23 cellular contexts compared by ENCODE assay signal in genomic region chr13:77946522-77946921, GRCh38. TPM values are rescaled to one million over a fixed set of nuclear protein-coding genes. Genes with fewer than 3 reads are reported as not detected.
DNase-seq lines count a peak whose midpoint lies in the region; ATAC-seq, FAIRE-seq and TF ChIP-seq lines count a peak whose summit lies in the region.
"Had no signal": no experiment of that assay in that cellular context is flagged by ENCODE, and none has a peak within 500 bp of the region (broad histone marks: within the 10 kb centered on the region; RNA-seq: fewer than 3 reads in every experiment).

No MANE protein-coding gene starts in this region.

- peak in 5 of 8 donors; percentile 52 to 96 (median 90) for ATAC-seq in heart right ventricle

- no peaks in the 10 kb centered on the region for H3K27me3 Mint-ChIP-seq in nephron (ENCODE audit: low read depth)
- H3K27me3 Mint-ChIP-seq: CD4-positive, alpha-beta memory T cell had no signal

- H3K79me2 ChIP-seq in endothelial cell of umbilical vein (ENCODE audit: control insufficient read depth, insufficient read depth, low read length): no peaks in the 10 kb centered on the region

- BruUV-seq in endothelial cell of umbilical vein (replicated peaks; lab: Mats Ljungman, UMichigan): no TSS peak

- DNase-seq in heart right ventricle (peak in 1 of 2 donors; percentile 6), right atrium auricular region (ENCODE audit: low spot score) (no peak), endothelial cell of umbilical vein (ENCODE audit: low read depth, low spot score) (peak; percentile 39), LoVo (ENCODE audit: low spot score) (no peak), A172 (ENCODE audit: low spot score) (no peak)
- no peak for DNase-seq in activated CD8-positive, alpha-beta memory T cell treated with anti-CD3 and anti-CD28 coated beads for 24 hours
- DNase-seq: 8988T; C1 segment of cervical spinal cord; CD4-positive, alpha-beta memory T cell; COR-L47; GM23248; HFFc6; KBM-7; MG63; NCI-H2029; NCI-H446; NCI-H524 treated with DMSO at 0.1 percent for 48 hours; NCI-H774 had no signal

- H3K9me3 ChIP-seq in heart right ventricle (no peaks in the 10 kb centered on the region), right atrium auricular region (no peaks in the 10 kb centered on the region), endothelial cell of umbilical vein (replicated peaks; ENCODE audit: control insufficient read depth, insufficient read depth, low read length) (no peaks in the 10 kb centered on the region)
- no peaks in the 10 kb centered on the region for H3K9me3 ChIP-seq in BLaER1 treated with 17β-estradiol and CSF1 and Interleukin-3, amounts not matched to agents 10 nM and 100 nM (replicated peaks in 1 of 11)
- H3K9me3 ChIP-seq: HAP-1, MG63 had no signal

- 20 to 27% methylated on average over 1 of the region's 1 CpG for WGBS in heart right ventricle, 2 donors

- H3K27ac ChIP-seq in heart right ventricle (peak overlapping the region in 4 of 10 donors; percentile 16 to 55 (median 35)), right atrium auricular region (no peak overlapping the region), endothelial cell of umbilical vein (ENCODE audit: insufficient read depth, low read depth, low read length) (no peak overlapping the region)
- H3K27ac ChIP-seq in BLaER1 treated with 17β-estradiol and CSF1 and Interleukin-3, amounts not matched to agents 10 nM and 100 nM: no peak overlapping the region
- H3K27ac ChIP-seq: GM23248 had no signal

- H3K36me3 ChIP-seq in heart right ventricle (no peaks in the 10 kb centered on the region), right atrium auricular region (no peaks in the 10 kb centered on the region), endothelial cell of umbilical vein (ENCODE audit: control insufficient read depth in 2 of 2, extremely low read depth in 1 of 2, insufficient read depth in 2 of 2, low read length in 2 of 2) (no peaks in the 10 kb centered on the region)
- H3K36me3 ChIP-seq in BLaER1 treated with 17β-estradiol and CSF1 and Interleukin-3, amounts not matched to agents 10 nM and 100 nM: no peaks in the 10 kb centered on the region
- H3K36me3 ChIP-seq: HAP-1, MG63 had no signal

- H3K9ac ChIP-seq in BLaER1 treated with 17β-estradiol and CSF1 and Interleukin-3, amounts not matched to agents 10 nM and 100 nM: no peak overlapping the region
- H3K9ac ChIP-seq in endothelial cell of umbilical vein (replicated peaks; ENCODE audit: extremely low read depth, insufficient read depth, low read length): no peak overlapping the region
- H3K9ac ChIP-seq: GM23248 had no signal

- POLR2A ChIA-PET in endothelial cell of umbilical vein (lab: Charles Lee): no interaction called here

- no peaks in the 10 kb centered on the region for H3K9me1 ChIP-seq in endothelial cell of umbilical vein (replicated peaks; ENCODE audit: control insufficient read depth, extremely low read depth, insufficient read depth, low read length)

- H3K4me1 Mint-ChIP-seq in nephron: no peaks in the 10 kb centered on the region
- H3K4me1 Mint-ChIP-seq: CD4-positive, alpha-beta memory T cell had no signal

- H4K20me1 ChIP-seq in BLaER1 treated with 17β-estradiol and CSF1 and Interleukin-3, amounts not matched to agents 10 nM and 100 nM: no peaks in the 10 kb centered on the region
- no peaks in the 10 kb centered on the region for H4K20me1 ChIP-seq in endothelial cell of umbilical vein (replicated peaks; ENCODE audit: control insufficient read depth, extremely low read depth, insufficient read depth, low read length)

- H3K27ac Mint-ChIP-seq in nephron: peak overlapping the region; percentile 32 to 63 (median 41)
- H3K27ac Mint-ChIP-seq: CD4-positive, alpha-beta memory T cell; HFFc6 had no signal

- H2AFZ ChIP-seq in endothelial cell of umbilical vein (ENCODE audit: low read depth, low read length): no peak overlapping the region
- H2AFZ ChIP-seq: GM23248 had no signal

- no peaks in the 10 kb centered on the region for H3K9me3 Mint-ChIP-seq in nephron
- H3K9me3 Mint-ChIP-seq: CD4-positive, alpha-beta memory T cell; HFFc6 had no signal

- no peaks in the 10 kb centered on the region for H3K36me3 Mint-ChIP-seq in nephron (ENCODE audit: low read depth)
- H3K36me3 Mint-ChIP-seq: CD4-positive, alpha-beta memory T cell had no signal

- H3K27me3 ChIP-seq in heart right ventricle: no peaks in the 10 kb centered on the region
- H3K27me3 ChIP-seq in right atrium auricular region: no peaks in the 10 kb centered on the region
- H3K27me3 ChIP-seq in BLaER1 treated with 17β-estradiol and CSF1 and Interleukin-3, amounts not matched to agents 10 nM and 100 nM: no peaks in the 10 kb centered on the region
- peaks cover 0 to 2% of the 10 kb centered on the region in 2 experiments for H3K27me3 ChIP-seq in endothelial cell of umbilical vein (ENCODE audit: control insufficient read depth in 2 of 2, insufficient read depth in 2 of 2, low read length in 2 of 2)

- no peak for FAIRE-seq in endothelial cell of umbilical vein (lab: Jason Lieb, UNC)
- FAIRE-seq: G401.6, HTR-8/SVneo had no signal

- H3K4me3 Mint-ChIP-seq in nephron: no peak overlapping the region
- H3K4me3 Mint-ChIP-seq: CD4-positive, alpha-beta memory T cell; HFFc6 had no signal

- peak overlapping the region in 6 of 11 experiments; percentile 5 to 52 (median 40); a peak in 9 of 22 replicates for H3K4me2 ChIP-seq in BLaER1 treated with 17β-estradiol and CSF1 and Interleukin-3, amounts not matched to agents 10 nM and 100 nM
- no peak overlapping the region for H3K4me2 ChIP-seq in endothelial cell of umbilical vein (ENCODE audit: insufficient read depth, low read length)

- intact Hi-C loops in heart right ventricle (cut with DNase I): no loop called here
- intact Hi-C loops in endothelial cell of umbilical vein (cut with micrococcal nuclease): no loop called here

- H3K4me3 ChIP-seq in heart right ventricle: no peak overlapping the region
- H3K4me3 ChIP-seq in right atrium auricular region: no peak overlapping the region
- H3K4me3 ChIP-seq in BLaER1 treated with 17β-estradiol and CSF1 and Interleukin-3, amounts not matched to agents 10 nM and 100 nM: no peak overlapping the region
- no peak overlapping the region for H3K4me3 ChIP-seq in endothelial cell of umbilical vein (replicated peaks in 1 of 3; ENCODE audit: insufficient read depth in 1 of 3, low read depth in 1 of 3, low read length in 3 of 3)
- H3K4me3 ChIP-seq: GM23248, HAP-1, MG63 had no signal

- peaks cover 0 to 5% (median 0%) of the 10 kb centered on the region in 9 donors for H3K4me1 ChIP-seq in heart right ventricle
- no peaks in the 10 kb centered on the region for H3K4me1 ChIP-seq in right atrium auricular region
- H3K4me1 ChIP-seq in BLaER1 treated with 17β-estradiol and CSF1 and Interleukin-3, amounts not matched to agents 10 nM and 100 nM: peaks cover 0 to 11% (median 7%) of the 10 kb centered on the region in 10 experiments; a peak in 8 of 20 replicates
- no peaks in the 10 kb centered on the region for H3K4me1 ChIP-seq in endothelial cell of umbilical vein (ENCODE audit: control insufficient read depth, extremely low read depth, insufficient read depth, low read length)
- H3K4me1 ChIP-seq: HAP-1 had no signal

- no peak for TF ChIP-seq POLR2A in endothelial cell of umbilical vein (IDR thresholded peaks at IDR 0.05; ENCODE audit: low read depth, low read length)

- dilution Hi-C loops in endothelial cell of umbilical vein (cut with MboI; ENCODE audit: extremely low pct_ligation_motif_present, low sequenced_read_pairs): no loop called here

- TF ChIP-seq CTCF in heart right ventricle (IDR thresholded peaks at IDR 0.05) (no peak), right atrium auricular region (IDR thresholded peaks at IDR 0.05) (no peak), endothelial cell of umbilical vein (IDR thresholded peaks at IDR 0.05; ENCODE audit: extremely low read depth in 1 of 2, insufficient read depth in 1 of 2, low read depth in 1 of 2, low read length in 2 of 2) (no peak), nephron (IDR thresholded peaks at IDR 0.05; ENCODE audit: unreplicated experiment in 3 of 3) (no peak)

- CTCF ChIA-PET in endothelial cell of umbilical vein (lab: Charles Lee): interaction anchor here (0.9 kb wide), 2 partner anchors 52 to 162 kb away, joined by 3 read pairs; no protein-coding TSS in a partner anchor

TF ChIP-seq in endothelial cell of umbilical vein, 7 proteins besides CTCF, POLR2A, EP300 and RAD21:
- TF ChIP-seq FOS (IDR thresholded peaks at IDR 0.05; ENCODE audit: borderline replicate concordance, insufficient read depth, low read length) (no peak), MYC (IDR thresholded peaks at IDR 0.05; ENCODE audit: low read depth, low read length) (no peak), EZH2 (IDR thresholded peaks at IDR 0.05; ENCODE audit: borderline replicate concordance, low read depth, low read length, severe bottlenecking) (no peak), MAX (IDR thresholded peaks at IDR 0.05; ENCODE audit: insufficient read depth, insufficient read length) (no peak), JUN (IDR thresholded peaks at IDR 0.05; ENCODE audit: borderline replicate concordance, insufficient read depth, insufficient read length, low read depth) (no peak), GATA2 (IDR thresholded peaks at IDR 0.05; ENCODE audit: insufficient read depth, insufficient read length, low read depth, low read length) (no peak), POLR2AphosphoS5 (IDR thresholded peaks at IDR 0.05; ENCODE audit: insufficient read depth, low read depth, low read length) (no peak)

RNA-seq across cellular contexts. Expression of gene EDNRB, which starts 27.9 kb away (rescaled TPM):
- 10 to 100 TPM in 9 of 10 donors, 1 to 10 TPM in 1; 9.3 to 61.9 (median 19.6) TPM for total RNA-seq in heart right ventricle
- polyA plus RNA-seq in heart right ventricle: 10 to 100 TPM; 20.0 to 29.8 TPM
- total RNA-seq in right atrium auricular region: 10 to 100 TPM; 52.1 to 68.0 TPM
- 2.3 and 2.6 TPM in 2 replicates for total RNA-seq in endothelial cell of umbilical vein
- 1.3 and 1.5 TPM in 2 replicates for polyA plus RNA-seq in endothelial cell of umbilical vein
- 0.90 and 1.0 TPM in 2 replicates for polyA plus RNA-seq in endothelial cell of umbilical vein (2011; cell fraction: cytosol; rRNA removed)
- 1.3 and 1.9 TPM in 2 replicates for polyA plus RNA-seq in endothelial cell of umbilical vein (2011; cell fraction: nucleus; rRNA removed)
- polyA plus RNA-seq in endothelial cell of umbilical vein (2012): 0.25 and 1.4 TPM in 2 replicates
- polyA minus RNA-seq in endothelial cell of umbilical vein: 3.1 and 5.2 TPM in 2 replicates
- not detected for polyA minus RNA-seq in endothelial cell of umbilical vein (2011; cell fraction: cytosol; rRNA and poly(A)+ RNA removed)
- polyA minus RNA-seq in endothelial cell of umbilical vein (2011; cell fraction: nucleus; rRNA and poly(A)+ RNA removed): 5.3 and 7.4 TPM in 2 replicates
- not detected in 2 replicates for total RNA-seq in A172 (2014; rRNA removed; shearing (Covaris generic))
- total RNA-seq: CD4-positive, alpha-beta memory T cell; HFFc6 had no signal
- polyA plus RNA-seq: CD4-positive, alpha-beta memory T cell had no signal
